In the genomic region with DNA sequence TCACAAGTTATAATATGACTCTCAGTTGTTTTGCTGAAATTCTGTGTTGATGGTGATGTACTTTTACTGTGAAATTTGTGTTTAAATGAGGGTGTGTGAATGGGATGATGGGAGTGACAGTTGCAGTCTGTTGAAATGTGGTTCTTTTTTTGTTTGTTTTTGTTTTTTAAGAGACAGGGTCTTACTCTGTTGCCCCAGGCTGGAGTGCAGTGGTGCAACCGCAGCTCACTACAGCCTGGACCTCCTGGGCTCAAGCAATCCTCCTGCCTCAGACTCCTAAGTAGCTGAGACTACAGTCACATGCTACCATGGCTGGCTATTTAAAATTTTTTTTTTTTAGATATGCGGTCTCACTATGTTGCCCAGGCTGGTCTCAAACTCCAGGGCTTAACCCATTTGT, we compare ENCODE assay signal across 14 cellular contexts. TPM values are rescaled to one million over a fixed set of nuclear protein-coding genes. Genes with fewer than 3 reads are reported as not detected.
"Had no signal": no experiment of that assay in that cellular context is flagged by ENCODE, and none has a peak within 500 bp of the region (broad histone marks: within the 10 kb centered on the region; RNA-seq: fewer than 3 reads in every experiment).

No MANE protein-coding gene starts in this region.

- H3K4me3 Mint-ChIP-seq: neural crest cell; T-helper 1 cell treated with Interleukin-12 subunit alpha and Interleukin-12 subunit beta and Interleukin-4 antibody, amounts not matched to agents 30 μg/mL and 1 μg/mL, for 36 hours had no signal

- FAIRE-seq: frontal cortex, TTC549 had no signal

- H3K27me3 ChIP-seq: adrenal gland, hepatocyte, tibial nerve had no signal

- H3K9me3 Mint-ChIP-seq: neural crest cell; T-helper 1 cell treated with Interleukin-12 subunit alpha and Interleukin-12 subunit beta and Interleukin-4 antibody, amounts not matched to agents 30 μg/mL and 1 μg/mL, for 36 hours had no signal

- DNase-seq: activated CD4-positive, CD25-positive, alpha-beta regulatory T cell treated with anti-CD3 and anti-CD28 coated beads, Interleukin-2, amount 50 U/mL, for 72 hours; activated T-cell treated with anti-CD3 and anti-CD28 coated beads, Interleukin-2, amount 50 U/mL, for 48 hours; adrenal gland; effector CD4-positive, alpha-beta T cell; stimulated activated CD4-positive, alpha-beta T cell treated with anti-CD3 and anti-CD28 coated beads, Interleukin-15, amount 100 ng/mL, for 24 hours; stimulated activated CD4-positive, alpha-beta T cell treated with anti-CD3 and anti-CD28 coated beads, Interleukin-4, amount 100 ng/mL, for 4 hours had no signal

- H3K4me2 ChIP-seq: hepatocyte had no signal

- H3K27ac ChIP-seq: coronary artery, hepatocyte, tibial nerve had no signal

- H3K27ac Mint-ChIP-seq: T-helper 1 cell treated with Interleukin-12 subunit alpha and Interleukin-12 subunit beta and Interleukin-4 antibody, amounts not matched to agents 30 μg/mL and 1 μg/mL, for 36 hours had no signal

- H3K9me3 ChIP-seq: adrenal gland, tibial nerve had no signal

- ATAC-seq: SK-N-SH treated with all-trans-retinoic acid at 6 μM for 48 hours had no signal

- H2AFZ ChIP-seq: hepatocyte had no signal

- H3K4me3 ChIP-seq: adrenal gland, coronary artery, hepatocyte, tibial nerve had no signal

RNA-seq across cellular contexts. Expression of gene AGMAT, which starts 39.5 kb away (rescaled TPM):
- total RNA-seq: tibial nerve had no signal
